Comparison of ENCODE assay signal across 8 cellular contexts in genomic region chr11:57798905-57799559, GRCh38. TPM values are rescaled to one million over a fixed set of nuclear protein-coding genes. Genes with fewer than 3 reads are reported as not detected.
A peak's percentile ranks its signal among the peaks of the same experiment; 100 is the strongest.
DNase-seq lines count a peak whose midpoint lies in the region; ATAC-seq, FAIRE-seq and TF ChIP-seq lines count a peak whose summit lies in the region.

No MANE protein-coding gene starts in this region.

- H3K27me3 Mint-ChIP-seq in nephron (ENCODE audit: low read depth), result no peaks in the 10 kb centered on the region

- peak in 1 of 6 experiments; percentile 1 for TF ChIP-seq CTCF in Peyer's patch (IDR thresholded peaks at IDR 0.05)
- no peak for TF ChIP-seq CTCF in H1 (IDR thresholded peaks at IDR 0.05; ENCODE audit: control extremely low read depth in 1 of 3, insufficient read depth in 1 of 3, low read depth in 1 of 3, low read length in 3 of 3)
- TF ChIP-seq CTCF in nephron (IDR thresholded peaks at IDR 0.05; ENCODE audit: unreplicated experiment in 3 of 3), result no peak

- H4K8ac ChIP-seq in H1 (ENCODE audit: extremely low read depth, insufficient read depth, low read length), result no peak overlapping the region

- peaks cover 9% of the 10 kb centered on the region; the same call in 1 of the 2 replicates for H3K79me1 ChIP-seq in H1 (ENCODE audit: low read depth, low read length)

- peaks cover 2 to 7% of the 10 kb centered on the region in 2 experiments for H4K20me1 ChIP-seq in H1 (replicated peaks in 1 of 2; ENCODE audit: control insufficient read depth in 1 of 2, insufficient read depth in 2 of 2, low read length in 2 of 2)

- peaks cover 29% of the 10 kb centered on the region for H3K4me1 Mint-ChIP-seq in nephron

- H2AK5ac ChIP-seq in H1 (ENCODE audit: low read depth, low read length), result no peak overlapping the region

- no peaks in the 10 kb centered on the region for H3K27me3 ChIP-seq in Peyer's patch
- H3K27me3 ChIP-seq in H1 (replicated peaks in 1 of 4; ENCODE audit: control insufficient read depth in 3 of 4, extremely low read depth in 1 of 4, insufficient read depth in 3 of 4, low read length in 3 of 4), result no peaks in the 10 kb centered on the region

- H3K9me3 ChIP-seq in Peyer's patch (no peaks in the 10 kb centered on the region), H1 (ENCODE audit: insufficient read depth in 2 of 2, low read depth in 1 of 2, low read length in 1 of 2) (no peaks in the 10 kb centered on the region)

- H3K56ac ChIP-seq in H1 (replicated peaks; ENCODE audit: insufficient read length, low read depth, low read length), result no peak overlapping the region

- H2BK120ac ChIP-seq in H1 (replicated peaks; ENCODE audit: low read depth, low read length), result no peak overlapping the region

- H3K18ac ChIP-seq in H1 (ENCODE audit: extremely low read depth, low read length), result no peak overlapping the region

- no peaks in the 10 kb centered on the region for H3K23me2 ChIP-seq in H1 (ENCODE audit: low read depth, low read length)

- H2BK20ac ChIP-seq in H1 (ENCODE audit: low read length), result no peak overlapping the region

- H3K4me3 ChIP-seq in Peyer's patch (no peak overlapping the region), H1 (ENCODE audit: extremely low read depth in 1 of 4, insufficient read depth in 2 of 4, low read depth in 3 of 4, low read length in 4 of 4) (no peak overlapping the region)

- no peak for TF ChIP-seq RAD21 in H1 (IDR thresholded peaks at IDR 0.05 in 1 of 2, conservative IDR thresholded peaks at IDR 0.05 in 1 of 2; ENCODE audit: low read depth in 2 of 2, low read length in 2 of 2)

- peak overlapping the region; percentile 76 to 91 (median 83) for H3K27ac Mint-ChIP-seq in nephron

- H2BK15ac ChIP-seq in H1 (ENCODE audit: low read length), result no peak overlapping the region

- ATAC-seq in GM21786 (IDR thresholded peaks at IDR 0.05; ENCODE audit: unreplicated experiment), result no peak

- H3K14ac ChIP-seq in H1 (ENCODE audit: insufficient read length), result no peak overlapping the region

- H3K4me1 ChIP-seq in Peyer's patch (peaks cover 0 to 39% (median 2%) of the 10 kb centered on the region in 4 donors), H1 (replicated peaks in 1 of 4; ENCODE audit: control insufficient read depth in 3 of 4, insufficient read depth in 4 of 4, low read length in 3 of 4) (peaks cover 0 to 2% (median 0%) of the 10 kb centered on the region in 4 experiments; a peak in 2 of 7 replicates)

- H3K79me2 ChIP-seq in H1 (ENCODE audit: control insufficient read depth in 1 of 2, insufficient read depth in 2 of 2, low read length in 2 of 2), result peaks cover 0 to 53% of the 10 kb centered on the region in 2 experiments; a peak in 3 of 4 replicates

- H4K5ac ChIP-seq in H1 (ENCODE audit: insufficient read length, low read depth, low read length), result no peak overlapping the region

- no peak overlapping the region for H4K91ac ChIP-seq in H1 (replicated peaks; ENCODE audit: insufficient read length, low read length)

- 0 out of 2 replicates have a peak overlapping the region, but pooled peaks have one; percentile 22 for H2BK5ac ChIP-seq in H1 (ENCODE audit: low read depth, low read length)

- TF ChIP-seq EP300 in H1 (IDR thresholded peaks at IDR 0.05; ENCODE audit: borderline replicate concordance in 1 of 2, low read depth in 2 of 2, low read length in 2 of 2), result no peak

- no peak overlapping the region for H2AFZ ChIP-seq in H1 (ENCODE audit: low read length)

- DNase-seq in GM04504 (ENCODE audit: low read depth), result peak; percentile 64
- peak in 2 of 3 donors; percentile 74 to 91 for DNase-seq in Peyer's patch
- no peak for DNase-seq in H1 (ENCODE audit: low read depth in 1 of 2, low spot score in 2 of 2)
- DNase-seq in stimulated activated CD8-positive, alpha-beta memory T cell treated with anti-CD3 and anti-CD28 coated beads, Interleukin-4, amount 100 ng/mL, for 48 hours, result no peak
- DNase-seq in activated CD4-positive, CD25-positive, alpha-beta regulatory T cell (lab: John Stamatoyannopoulos, UW), result no peak
- no peak for DNase-seq in NCI-H1694 treated with DMSO at 0.1 percent for 48 hours (lab: John Stamatoyannopoulos, UW)

- no peak overlapping the region for H3K4me3 Mint-ChIP-seq in nephron

- H2BK12ac ChIP-seq in H1 (ENCODE audit: low read depth, low read length), result no peak overlapping the region; the same call in 1 of the 2 replicates

- H3K36me3 ChIP-seq in Peyer's patch (peaks cover 0 to 63% (median 0%) of the 10 kb centered on the region in 3 donors), H1 (ENCODE audit: control insufficient read depth in 2 of 4, insufficient read depth in 4 of 4, low read length in 3 of 4) (peaks cover 30 to 52% (median 46%) of the 10 kb centered on the region in 4 experiments)

- no peak for FAIRE-seq in H1 (lab: Jason Lieb, UNC)

- POLR2A ChIA-PET in H1 (lab: Charles Lee; ENCODE audit: partially characterized antibody), result interaction anchor here (1.0 to 6.5 kb wide), 7 partner anchors 10 to 70 kb away, joined by 3 to 48 read pairs (median 18); partner anchors contain the start of genes BTBD18 and CTNND1

- H3K9ac ChIP-seq in H1 (replicated peaks in 1 of 4; ENCODE audit: extremely low read depth in 1 of 4, low read depth in 3 of 4, low read length in 3 of 4), result no peak overlapping the region

- H3K36me3 Mint-ChIP-seq in nephron (ENCODE audit: low read depth), result peaks cover 71% of the 10 kb centered on the region

- WGBS in H1 (ENCODE audit: extremely low coverage in 1 of 2, insufficient coverage in 1 of 2, insufficient read length in 1 of 2, insufficient replicate concordance in 2 of 2, low coverage in 1 of 2, low lambda C conversion rate in 2 of 2, missing lambda C conversion rate in 1 of 2), 2 experiments, result 93% methylated on average over 1 of the region's 1 CpG; no CpG with 5 or more reads in 1 of the 2 experiments

- H3K4me2 ChIP-seq in H1 (ENCODE audit: insufficient read depth in 1 of 2, low read depth in 2 of 2, low read length in 2 of 2), result no peak overlapping the region

- CTCF ChIA-PET in H1 (lab: Charles Lee; ENCODE audit: partially characterized antibody), result interaction anchor here (1.0 to 7.0 kb wide), 7 partner anchors 12 to 65 kb away, joined by 4 to 182 read pairs (median 24); partner anchors contain the start of genes BTBD18, CTNND1 and SELENOH

- H3K4ac ChIP-seq in H1 (replicated peaks; ENCODE audit: insufficient read length, low read depth, low read length), result no peak overlapping the region

- H3K23ac ChIP-seq in H1 (ENCODE audit: insufficient read length), result no peak overlapping the region

- TF ChIP-seq POLR2A in Peyer's patch (IDR thresholded peaks at IDR 0.05) (peak; percentile 50 to 90), H1 (IDR thresholded peaks at IDR 0.05; ENCODE audit: control extremely low read depth in 1 of 2, low read depth in 2 of 2, low read length in 2 of 2) (no peak)

- H3K27ac ChIP-seq in Peyer's patch, result peak overlapping the region; percentile 14 to 86 (median 72)
- no peak overlapping the region for H3K27ac ChIP-seq in H1 (ENCODE audit: low read depth, low read length)

- no peaks in the 10 kb centered on the region for H3K9me3 Mint-ChIP-seq in nephron

TF ChIP-seq in H1, 55 proteins besides CTCF, POLR2A, EP300 and RAD21 (continues in another document):
- TF ChIP-seq CBX8 (IDR thresholded peaks at IDR 0.05; ENCODE audit: borderline replicate concordance, low read depth, low read length) (no peak), CHD1 (IDR thresholded peaks at IDR 0.05; ENCODE audit: low read depth, low read length) (no peak), CTBP2 (IDR thresholded peaks at IDR 0.05; ENCODE audit: borderline replicate concordance, insufficient read depth, insufficient read length, low read length) (no peak), SP2 (IDR thresholded peaks at IDR 0.05; ENCODE audit: low read length) (no peak), CBX5 (IDR thresholded peaks at IDR 0.05; ENCODE audit: low read depth, low read length) (no peak), SIN3A (conservative IDR thresholded peaks at IDR 0.05 in 1 of 2, IDR thresholded peaks at IDR 0.05 in 1 of 2; ENCODE audit: low read depth in 1 of 2, low read length in 2 of 2) (no peak), SIRT6 (IDR thresholded peaks at IDR 0.05; ENCODE audit: low read length) (no peak), ASH2L (IDR thresholded peaks at IDR 0.05; ENCODE audit: low read length) (no peak), BCL11A (IDR thresholded peaks at IDR 0.05; ENCODE audit: low read depth in 2 of 2, low read length in 2 of 2) (no peak)

RNA-seq across cellular contexts. Expression of gene CTNND1, which starts 37.4 kb away (rescaled TPM):
- 100 to 1,000 TPM; 205 to 366 (median 346) TPM for total RNA-seq in Peyer's patch
- 164 and 167 TPM in 2 replicates for total RNA-seq in H1 (2021; fragmentation: NEBNext Ultra II Directional; extraction: Animal tissue kit (Norgen Biotek cat#: 25700))
- 91.9 and 97.8 TPM in 2 replicates for polyA plus RNA-seq in H1 (2011; rRNA removed)
- 119 TPM for polyA plus RNA-seq in H1 (2011; cell fraction: cytosol; rRNA removed)
- polyA plus RNA-seq in H1 (2011; cell fraction: nucleus; rRNA removed), result 203 TPM
- polyA plus RNA-seq in H1 (2012, experiment 1 of 2), result 98.0 to 128 TPM (median 110 TPM) in 4 replicates
- polyA plus RNA-seq in H1 (2012, experiment 2 of 2), result 19.8 TPM
- 77.4 TPM for polyA plus RNA-seq in H1 (2013, experiment 1 of 2)
- 75.8 TPM for polyA plus RNA-seq in H1 (2013, experiment 2 of 2)
- 479 and 501 TPM in 2 replicates for polyA minus RNA-seq in H1 (2011; rRNA and poly(A)+ RNA removed)
- 156 TPM for polyA minus RNA-seq in H1 (2011; cell fraction: cytosol; rRNA and poly(A)+ RNA removed)
- polyA minus RNA-seq in H1 (2011; cell fraction: nucleus; rRNA and poly(A)+ RNA removed), result 148 TPM

RNA-seq across cellular contexts. Expression of gene BTBD18, which starts 47.4 kb away (rescaled TPM):
- total RNA-seq in Peyer's patch, result not detected
- not detected in 2 replicates for total RNA-seq in H1 (2021; fragmentation: NEBNext Ultra II Directional; extraction: Animal tissue kit (Norgen Biotek cat#: 25700))
- polyA plus RNA-seq in H1 (2011; rRNA removed), result 0.03 TPM in 2 replicates
- 0.03 TPM for polyA plus RNA-seq in H1 (2011; cell fraction: cytosol; rRNA removed)
- 0.07 TPM for polyA plus RNA-seq in H1 (2011; cell fraction: nucleus; rRNA removed)
- polyA plus RNA-seq in H1 (2012, experiment 1 of 2), result 0.10 to 0.19 TPM (median 0.14 TPM) in 4 replicates
- polyA plus RNA-seq in H1 (2012, experiment 2 of 2), result not detected
- polyA plus RNA-seq in H1 (2013, experiment 1 of 2), result 0.02 TPM
- polyA plus RNA-seq in H1 (2013, experiment 2 of 2), result 0.02 TPM
- 0.16 TPM in 1 of 2 replicates, not detected in the other for polyA minus RNA-seq in H1 (2011; rRNA and poly(A)+ RNA removed)
- not detected for polyA minus RNA-seq in H1 (2011; cell fraction: cytosol; rRNA and poly(A)+ RNA removed)
- polyA minus RNA-seq in H1 (2011; cell fraction: nucleus; rRNA and poly(A)+ RNA removed), result not detected

RNA-seq across cellular contexts. Expression of gene SELENOH, which starts 57.7 kb away (rescaled TPM):
- 10 to 100 TPM; 42.0 to 50.5 (median 46.5) TPM for total RNA-seq in Peyer's patch
- total RNA-seq in H1 (2021; fragmentation: NEBNext Ultra II Directional; extraction: Animal tissue kit (Norgen Biotek cat#: 25700)), result 242 and 243 TPM in 2 replicates
- 264 and 326 TPM in 2 replicates for polyA plus RNA-seq in H1 (2011; rRNA removed)
- polyA plus RNA-seq in H1 (2011; cell fraction: cytosol; rRNA removed), result 291 TPM
- 115 TPM for polyA plus RNA-seq in H1 (2011; cell fraction: nucleus; rRNA removed)
- 203 to 240 TPM (median 210 TPM) in 4 replicates for polyA plus RNA-seq in H1 (2012, experiment 1 of 2)
- 474 TPM for polyA plus RNA-seq in H1 (2012, experiment 2 of 2)
- polyA plus RNA-seq in H1 (2013, experiment 1 of 2), result 350 TPM
- 357 TPM for polyA plus RNA-seq in H1 (2013, experiment 2 of 2)
- 11.8 and 12.3 TPM in 2 replicates for polyA minus RNA-seq in H1 (2011; rRNA and poly(A)+ RNA removed)
- polyA minus RNA-seq in H1 (2011; cell fraction: cytosol; rRNA and poly(A)+ RNA removed), result 44.0 TPM
- polyA minus RNA-seq in H1 (2011; cell fraction: nucleus; rRNA and poly(A)+ RNA removed), result 61.7 TPM

Comparison
In these comparisons a context has a peak if more than half of its experiments do, and no peak if none do; other contexts are left out.
1. DNase-seq: peak in GM04504 (single experiment) and Peyer's patch (2 of 3); none in H1 (0 of 2), stimulated activated CD8-positive, alpha-beta memory T cell treated with anti-CD3 and anti-CD28 coated beads, Interleukin-4, amount 100 ng/mL, for 48 hours (single experiment), activated CD4-positive, CD25-positive, alpha-beta regulatory T cell (0 of 4) and NCI-H1694 treated with DMSO at 0.1 percent for 48 hours (single experiment).
2. POLR2A ChIP-seq: peak in Peyer's patch (2 of 2); none in H1 (0 of 2).